20 cellular contexts compared by ENCODE assay signal in genomic region chr2:106126295-106126694, GRCh38.
DNase-seq lines count a peak whose midpoint lies in the region; ATAC-seq, FAIRE-seq and TF ChIP-seq lines count a peak whose summit lies in the region.
"Had no signal": no experiment of that assay in that cellular context is flagged by ENCODE, and none has a peak within 500 bp of the region (broad histone marks: within the 10 kb centered on the region; RNA-seq: fewer than 3 reads in every experiment).

No MANE protein-coding gene starts in this region.

- DNase-seq in HepG2 (ENCODE audit: low spot score) = no peak
- no peak for DNase-seq in right lobe of liver
- no peak for DNase-seq in naive thymus-derived CD4-positive, alpha-beta T cell
- no peak for DNase-seq in cardiac septum (ENCODE audit: low spot score)
- DNase-seq: DMS 273 treated with DMSO at 0.1 percent for 48 hours, HCEC 1CT, MM.1S, NCI-H1092, NCI-H1436 treated with DMSO at 0.1 percent for 48 hours, NCI-H2029, NCI-H345, NCI-H524 treated with DMSO at 0.1 percent for 48 hours, PC-3, RPMI8226, SHP77 treated with DMSO at 0.1 percent for 48 hours had no signal

- intact Hi-C loops in HepG2 (cut with micrococcal nuclease; ENCODE audit: unreplicated experiment) = loop anchor here (5.0 kb wide), 1 partner anchor 66 kb away; the partner anchor contains the start of gene UXS1
- intact Hi-C loops in right lobe of liver (cut with DNase I) = no loop called here
- intact Hi-C loops in naive thymus-derived CD4-positive, alpha-beta T cell (cut with micrococcal nuclease) = loop anchor here in 1 of 2 donors (5.0 kb wide), 1 partner anchor 36 kb away; no protein-coding TSS in a partner anchor
- intact Hi-C loops in cardiac septum (cut with DNase I) = no loop called here

- peaks cover 12 to 45% of the 10 kb centered on the region in 2 experiments for H3K36me3 ChIP-seq in HepG2 (replicated peaks in 1 of 2; ENCODE audit: control insufficient read depth in 1 of 2, insufficient read depth in 2 of 2, low read length in 2 of 2)
- H3K36me3 ChIP-seq in right lobe of liver = peaks cover 0 to 7% (median 0%) of the 10 kb centered on the region in 4 donors
- peaks cover 9 to 77% (median 33%) of the 10 kb centered on the region in 3 experiments for H3K36me3 ChIP-seq in naive thymus-derived CD4-positive, alpha-beta T cell (ENCODE audit: control insufficient read depth in 2 of 3, insufficient read depth in 3 of 3, low read length in 3 of 3)

- TF ChIP-seq EP300 in HepG2 (IDR thresholded peaks at IDR 0.05; ENCODE audit: low read depth in 2 of 2, low read length in 2 of 2) (no peak), HepG2 (CRISPR knock-in tag; IDR thresholded peaks at IDR 0.05; ENCODE audit: borderline replicate concordance) (no peak)

- H3K4me3 Mint-ChIP-seq in activated naive CD8-positive, alpha-beta T cell = no peak overlapping the region
- H3K4me3 Mint-ChIP-seq in naive thymus-derived CD4-positive, alpha-beta T cell = no peak overlapping the region

- CTCF ChIA-PET in HepG2 (lab: Yijun Ruan, JAX; ENCODE audit: low intra/inter-chr PET ratio, low total read pairs) = no interaction called here
- CTCF ChIA-PET in naive thymus-derived CD4-positive, alpha-beta T cell (lab: Charles Lee) = no interaction called here

- H3K4me1 Mint-ChIP-seq in activated naive CD8-positive, alpha-beta T cell (ENCODE audit: low read depth) = peaks cover 32% of the 10 kb centered on the region
- H3K4me1 Mint-ChIP-seq in naive thymus-derived CD4-positive, alpha-beta T cell = peaks cover 8 to 34% (median 25%) of the 10 kb centered on the region in 7 donors

- H3K27me3 Mint-ChIP-seq in activated naive CD8-positive, alpha-beta T cell = no peaks in the 10 kb centered on the region
- no peaks in the 10 kb centered on the region for H3K27me3 Mint-ChIP-seq in naive thymus-derived CD4-positive, alpha-beta T cell

- H3K4me3 ChIP-seq in HepG2 (replicated peaks in 1 of 3; ENCODE audit: insufficient read depth in 1 of 3, low read depth in 2 of 3, low read length in 3 of 3) (peak overlapping the region in 1 of 3 experiments; percentile 59; a peak in 1 of 6 replicates), right lobe of liver (no peak overlapping the region)
- H3K4me3 ChIP-seq in naive thymus-derived CD4-positive, alpha-beta T cell (ENCODE audit: low read length) = no peak overlapping the region
- H3K4me3 ChIP-seq: BLaER1 had no signal

- H3K4me2 ChIP-seq in HepG2 (ENCODE audit: low read depth, low read length) = peak overlapping the region; percentile 83
- H3K4me2 ChIP-seq: BLaER1 had no signal

- in situ Hi-C loops in HepG2 (cut with HindIII; ENCODE audit: extremely low pct_ligation_motif_present, low pct_unique_long_range_greater_than_20kb) = loop anchor here (10.0 kb wide), 1 partner anchor 59 kb away; no protein-coding TSS in a partner anchor

- TF ChIP-seq RAD21 in HepG2 (CRISPR knock-in tag; IDR thresholded peaks at IDR 0.05) = no peak

- TF ChIP-seq POLR2A in HepG2 (IDR thresholded peaks at IDR 0.05; ENCODE audit: insufficient read depth in 1 of 2, low read depth in 2 of 2, low read length in 2 of 2) (no peak), right lobe of liver (IDR thresholded peaks at IDR 0.05) (no peak)

- no peaks in the 10 kb centered on the region for H3K27me3 ChIP-seq in HepG2 (ENCODE audit: control insufficient read depth in 1 of 2, insufficient read depth in 2 of 2, low read length in 2 of 2)
- H3K27me3 ChIP-seq in right lobe of liver = no peaks in the 10 kb centered on the region
- H3K27me3 ChIP-seq in naive thymus-derived CD4-positive, alpha-beta T cell (ENCODE audit: control insufficient read depth in 2 of 2, insufficient read depth in 2 of 2, low read length in 2 of 2) = no peaks in the 10 kb centered on the region
- H3K27me3 ChIP-seq: BLaER1 had no signal

- no peak for FAIRE-seq in HepG2 (lab: Jason Lieb, UNC)
- FAIRE-seq: G401.6 had no signal

- H3K27ac Mint-ChIP-seq in activated naive CD8-positive, alpha-beta T cell = peak overlapping the region; percentile 80
- peak overlapping the region in 8 of 9 donors; percentile 3 to 81 (median 60) for H3K27ac Mint-ChIP-seq in naive thymus-derived CD4-positive, alpha-beta T cell

- H4K20me1 ChIP-seq in HepG2 (ENCODE audit: insufficient read depth, low read length) = no peaks in the 10 kb centered on the region

- peak overlapping the region; percentile 86 for H3K27ac ChIP-seq in HepG2 (ENCODE audit: extremely low read length, insufficient read depth, low read length)
- no peak overlapping the region for H3K27ac ChIP-seq in right lobe of liver
- H3K27ac ChIP-seq in naive thymus-derived CD4-positive, alpha-beta T cell (ENCODE audit: low read depth, low read length) = no peak overlapping the region
- H3K27ac ChIP-seq: BLaER1 had no signal

- H3K9ac ChIP-seq in HepG2 (ENCODE audit: insufficient read depth, low read depth, low read length) = peak overlapping the region; percentile 50; the same call in 1 of the 2 replicates
- H3K9ac ChIP-seq: BLaER1 had no signal

- H3K9me3 Mint-ChIP-seq in activated naive CD8-positive, alpha-beta T cell (ENCODE audit: low read depth) = no peaks in the 10 kb centered on the region
- H3K9me3 Mint-ChIP-seq in naive thymus-derived CD4-positive, alpha-beta T cell = no peaks in the 10 kb centered on the region

- H3K4me1 ChIP-seq in HepG2 (ENCODE audit: insufficient read depth, low read length) (peaks cover 76% of the 10 kb centered on the region), right lobe of liver (peaks cover 0 to 12% (median 0%) of the 10 kb centered on the region in 4 donors)
- H3K4me1 ChIP-seq in naive thymus-derived CD4-positive, alpha-beta T cell (ENCODE audit: control insufficient read depth in 2 of 2, insufficient read depth in 2 of 2, low read length in 2 of 2) = no peaks in the 10 kb centered on the region

- WGBS in HepG2 (ENCODE audit: low lambda C conversion rate) = 95% methylated on average over 7 of the region's 7 CpGs
- 93% methylated on average over 3 of the region's 7 CpGs for WGBS in right lobe of liver (ENCODE audit: insufficient coverage, low coverage, low lambda C conversion rate, missing lambda C conversion rate)

- ATAC-seq in HepG2 (no peak), right lobe of liver (no peak), HG02852 (IDR thresholded peaks at IDR 0.05; ENCODE audit: unreplicated experiment) (no peak), GM21529 (IDR thresholded peaks at IDR 0.05; ENCODE audit: unreplicated experiment) (no peak)
- ATAC-seq in naive thymus-derived CD4-positive, alpha-beta T cell = no peak
- ATAC-seq: PC-3 had no signal

- TF ChIP-seq CTCF in HepG2 (CRISPR knock-in tag; IDR thresholded peaks at IDR 0.05) (no peak), right lobe of liver (IDR thresholded peaks at IDR 0.05) (no peak)

- H2AFZ ChIP-seq in HepG2 (ENCODE audit: low read length) = no peak overlapping the region

- no TSS peak for BruUV-seq in HepG2 (replicated peaks; lab: Mats Ljungman, UMichigan)

- no peaks in the 10 kb centered on the region for H3K9me3 ChIP-seq in HepG2 (ENCODE audit: low read length)
- H3K9me3 ChIP-seq in right lobe of liver = no peaks in the 10 kb centered on the region
- no peaks in the 10 kb centered on the region for H3K9me3 ChIP-seq in naive thymus-derived CD4-positive, alpha-beta T cell (ENCODE audit: control insufficient read depth in 2 of 3, low read length in 3 of 3)
- H3K9me3 ChIP-seq: BLaER1 had no signal

- POLR2A ChIA-PET in HepG2 (lab: Yijun Ruan, JAX) = interaction anchor here (1.0 to 2.5 kb wide), 5 partner anchors 11 to 207 kb away, joined by 3 to 17 read pairs (median 4); no protein-coding TSS in a partner anchor
- POLR2A ChIA-PET in naive thymus-derived CD4-positive, alpha-beta T cell (lab: Charles Lee) = no interaction called here

- peaks cover 13% of the 10 kb centered on the region for H3K36me3 Mint-ChIP-seq in activated naive CD8-positive, alpha-beta T cell
- peaks cover 13 to 55% (median 30%) of the 10 kb centered on the region in 5 donors for H3K36me3 Mint-ChIP-seq in naive thymus-derived CD4-positive, alpha-beta T cell

- H3K79me2 ChIP-seq in HepG2 (ENCODE audit: insufficient read depth, low read length) = peaks cover 11% of the 10 kb centered on the region

TF ChIP-seq in HepG2, 621 proteins besides CTCF, POLR2A, EP300 and RAD21 (continues in another document):
- TF ChIP-seq ZFP36 (IDR thresholded peaks at IDR 0.05; ENCODE audit: borderline replicate concordance, low read depth, low read length, partially characterized antibody) (no peak), ZNF740 (CRISPR knock-in tag; IDR thresholded peaks at IDR 0.05) (peak; percentile 72; the same call in 1 of the 2 replicates), ZNF687 (CRISPR knock-in tag; IDR thresholded peaks at IDR 0.05) (peak; percentile 70)
